26 cellular contexts compared by ENCODE assay signal in the genomic region with DNA sequence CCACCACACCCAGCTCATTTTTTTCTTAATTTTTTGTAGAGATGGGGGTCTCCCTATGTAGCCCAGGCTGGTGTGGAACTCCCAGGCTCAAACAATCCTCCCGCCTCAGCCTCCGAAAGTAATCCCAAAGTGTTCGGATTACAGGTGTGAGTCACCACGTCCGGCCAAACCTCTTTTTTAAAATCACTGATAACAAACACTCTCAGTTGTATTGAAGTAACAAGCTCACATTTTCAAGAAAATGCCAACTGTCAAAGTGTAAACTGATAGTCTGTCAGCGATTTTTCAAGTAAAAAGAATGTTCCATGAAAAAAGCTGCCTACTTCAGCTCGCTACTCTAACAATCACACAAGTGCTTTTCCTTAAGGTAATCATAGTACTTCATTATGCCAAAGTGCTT. TPM values are rescaled to one million over a fixed set of nuclear protein-coding genes. Genes with fewer than 3 reads are reported as not detected.
A peak's percentile ranks its signal among the peaks of the same experiment; 100 is the strongest.
DNase-seq lines count a peak whose midpoint lies in the region; ATAC-seq and TF ChIP-seq lines count a peak whose summit lies in the region.
"Had no signal": no experiment of that assay in that cellular context is flagged by ENCODE, and none has a peak within 500 bp of the region (broad histone marks: within the 10 kb centered on the region; RNA-seq: fewer than 3 reads in every experiment).

No MANE protein-coding gene starts in this region.

- in situ Hi-C loops in brain microvascular endothelial cell (cut with HindIII; ENCODE audit: low pct_ligation_motif_present, low sequenced_read_pairs) = no loop called here

- DNase-seq in A172 (ENCODE audit: low spot score) (peak; percentile 20), NCI-H226 (peak; percentile 68), brain microvascular endothelial cell (peak; percentile 19), memory B cell (ENCODE audit: low spot score in 2 of 2) (no peak), ureter (ENCODE audit: low spot score) (no peak), NCI-H510A (lab: John Stamatoyannopoulos, UW) (no peak), AML-193 (lab: John Stamatoyannopoulos, UW) (no peak), dedifferentiated amniotic fluid mesenchymal stem cell (ENCODE audit: extremely low spot score) (no peak)
- DNase-seq: 8988T; CD4-positive, alpha-beta T cell; COR-L47; DMS53; EL; GDM1; GM23248; H7; IMR-90; MM.1S; NCI-H1694; NCI-H2029 treated with DMSO at 0.1 percent for 48 hours; NCI-H69; SHP77 had no signal

- no peak overlapping the region for H3K4me3 Mint-ChIP-seq in memory B cell
- H3K4me3 Mint-ChIP-seq: CD4-positive, alpha-beta T cell had no signal

- H3K36me3 ChIP-seq in brain microvascular endothelial cell (replicated peaks) = peaks cover 7% of the 10 kb centered on the region

- no peaks in the 10 kb centered on the region for H3K27me3 ChIP-seq in brain microvascular endothelial cell (replicated peaks)
- H3K27me3 ChIP-seq: BLaER1 had no signal

- H3K27ac ChIP-seq in brain microvascular endothelial cell = no peak overlapping the region
- H3K27ac ChIP-seq: BLaER1, GM23248, KMS-11, RWPE1 had no signal

- peaks cover 21% of the 10 kb centered on the region for H3K36me3 Mint-ChIP-seq in memory B cell

- H3K27me3 Mint-ChIP-seq in memory B cell = no peaks in the 10 kb centered on the region
- H3K27me3 Mint-ChIP-seq: CD4-positive, alpha-beta T cell had no signal

- peak overlapping the region; percentile 59 for H3K27ac Mint-ChIP-seq in memory B cell
- H3K27ac Mint-ChIP-seq: CD4-positive, alpha-beta T cell had no signal

- no peak for ATAC-seq in memory B cell (ENCODE audit: low read depth)
- ATAC-seq: GM12878 had no signal

- H3K9me3 Mint-ChIP-seq in memory B cell = no peaks in the 10 kb centered on the region
- H3K9me3 Mint-ChIP-seq: CD4-positive, alpha-beta T cell had no signal

- H3K4me3 ChIP-seq in brain microvascular endothelial cell (ENCODE audit: low read depth, low read length) = no peak overlapping the region
- H3K4me3 ChIP-seq: BLaER1, GM12878, GM23248 had no signal

- TF ChIP-seq CTCF in brain microvascular endothelial cell (IDR thresholded peaks at IDR 0.05; ENCODE audit: low read depth, low read length, missing control alignments) = no peak

- H3K4me1 Mint-ChIP-seq in memory B cell = no peaks in the 10 kb centered on the region

RNA-seq across cellular contexts. Expression of gene UBXN7, which starts 33.4 kb away (rescaled TPM):
- 21.6 and 32.3 TPM in 2 replicates for total RNA-seq in A172 (2014; rRNA removed; shearing (Covaris generic))
- 53.2 TPM for total RNA-seq in ureter

Comparison
In these comparisons a context has a peak if more than half of its experiments do, and no peak if none do; other contexts are left out.
1. DNase-seq: peak in A172 (single experiment), NCI-H226 (single experiment) and brain microvascular endothelial cell (single experiment); none in memory B cell (0 of 2), ureter (single experiment), NCI-H510A (single experiment), AML-193 (0 of 2) and dedifferentiated amniotic fluid mesenchymal stem cell (single experiment).